In the genomic region with DNA sequence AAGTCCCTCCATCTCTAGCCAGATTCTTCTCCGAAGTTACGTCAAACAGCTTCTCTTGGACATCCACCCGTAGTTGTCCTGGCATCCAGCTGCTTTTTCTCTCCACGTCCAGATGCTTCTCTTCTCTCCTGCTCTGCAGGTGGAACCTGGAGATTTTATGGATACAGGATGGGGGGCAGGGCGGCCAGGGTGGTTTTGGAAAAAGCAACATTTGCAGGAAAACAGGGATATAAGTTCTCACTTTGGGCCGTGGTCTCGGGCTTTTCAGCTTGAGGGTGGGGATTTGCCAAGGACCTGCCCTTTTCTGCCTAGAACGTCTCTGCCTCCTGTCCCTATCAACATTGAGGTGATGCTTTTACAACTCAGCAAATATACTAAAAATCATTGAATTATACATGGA, we compare ENCODE assay signal across 1 cellular context.
TF ChIP-seq lines count a peak whose summit lies in the region.

No MANE protein-coding gene starts in this region.

TF ChIP-seq in GM23338, 12 proteins besides CTCF, POLR2A, EP300 and RAD21 (continued from another document):
- TF ChIP-seq EZH2 (IDR thresholded peaks at IDR 0.05; ENCODE audit: low read depth, unreplicated experiment), result no peak
- no peak for TF ChIP-seq CREB1 (CRISPR knock-in tag; IDR thresholded peaks at IDR 0.05; ENCODE audit: low read depth)
